Comparison of ENCODE assay signal across 13 cellular contexts in the genomic region with DNA sequence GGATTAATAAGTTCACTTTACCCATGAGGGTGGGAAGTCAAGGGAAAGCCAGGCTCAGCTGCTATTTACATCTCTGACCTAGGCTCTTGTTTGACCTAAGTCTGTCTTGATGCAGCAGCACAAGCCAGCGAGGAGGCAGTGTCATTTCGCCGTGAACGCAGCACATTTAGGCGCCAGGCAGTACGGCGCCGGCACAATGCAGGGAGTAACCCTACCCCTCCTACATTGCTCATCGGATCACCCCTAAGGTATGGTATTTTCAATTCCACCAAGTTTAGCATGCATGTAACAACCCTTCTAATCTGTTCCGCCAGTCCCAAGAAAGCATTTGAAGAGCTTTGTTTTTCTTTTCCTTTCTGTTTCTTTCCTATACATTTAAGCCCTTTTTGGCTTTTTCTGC.
DNase-seq lines count a peak whose midpoint lies in the region; ATAC-seq, FAIRE-seq and TF ChIP-seq lines count a peak whose summit lies in the region.
"Had no signal": no experiment of that assay in that cellular context is flagged by ENCODE, and none has a peak within 500 bp of the region (broad histone marks: within the 10 kb centered on the region; RNA-seq: fewer than 3 reads in every experiment).

No MANE protein-coding gene starts in this region.

- TF ChIP-seq POLR2A in GM12891 (IDR thresholded peaks at IDR 0.05; ENCODE audit: low read depth, low read length), result no peak

- H3K4me1 Mint-ChIP-seq in CD4-positive, alpha-beta T cell (ENCODE audit: low read depth), result peaks cover 57% of the 10 kb centered on the region
- peaks cover 27% of the 10 kb centered on the region for H3K4me1 Mint-ChIP-seq in activated CD4-positive, alpha-beta memory T cell treated with anti-CD3 and anti-CD28 coated beads, Interleukin-2, amount 10 ng/mL, durations not matched to agents 7 days and 5 days
- H3K4me1 Mint-ChIP-seq in endodermal cell, result no peaks in the 10 kb centered on the region

- ATAC-seq in CD4-positive, alpha-beta T cell (ENCODE audit: poor library complexity), result peak; percentile 76
- ATAC-seq in GM19328 (IDR thresholded peaks at IDR 0.05; ENCODE audit: unreplicated experiment), result no peak
- no peak for ATAC-seq in GM21825 (IDR thresholded peaks at IDR 0.05; ENCODE audit: unreplicated experiment)
- ATAC-seq: Panc1 had no signal

- intact Hi-C loops in CD4-positive, alpha-beta T cell (cut with DNase I, micrococcal nuclease), result no loop called here

- no peak overlapping the region for H3K27ac ChIP-seq in CD4-positive, alpha-beta T cell (ENCODE audit: low read depth, low read length)
- H3K27ac ChIP-seq in endodermal cell (ENCODE audit: low read depth, low read length) (no peak overlapping the region), SJCRH30 (no peak overlapping the region)
- H3K27ac ChIP-seq: BLaER1, HL-60 had no signal

- H3K9me3 ChIP-seq in CD4-positive, alpha-beta T cell (ENCODE audit: control insufficient read depth, low read length), result no peaks in the 10 kb centered on the region
- H3K9me3 ChIP-seq in endodermal cell (ENCODE audit: control insufficient read depth, low read length), result no peaks in the 10 kb centered on the region
- no peaks in the 10 kb centered on the region for H3K9me3 ChIP-seq in SJCRH30 (replicated peaks)
- H3K9me3 ChIP-seq: BLaER1 had no signal

- H3K27me3 ChIP-seq in CD4-positive, alpha-beta T cell (ENCODE audit: control insufficient read depth, insufficient read depth, low read length), result no peaks in the 10 kb centered on the region
- H3K27me3 ChIP-seq in endodermal cell (ENCODE audit: control insufficient read depth, insufficient read depth, low read length, poor library complexity, severe bottlenecking), result no peaks in the 10 kb centered on the region
- no peaks in the 10 kb centered on the region for H3K27me3 ChIP-seq in SJCRH30
- H3K27me3 ChIP-seq: BLaER1 had no signal

- no peak for TF ChIP-seq CTCF in CD4-positive, alpha-beta T cell (IDR thresholded peaks at IDR 0.05)
- TF ChIP-seq CTCF in endodermal cell (conservative IDR thresholded peaks at IDR 0.05), result no peak

- DNase-seq in CD4-positive, alpha-beta T cell, result peak in 3 of 10 experiments; percentile 11 to 29 (median 14)
- DNase-seq in GM12891 (ENCODE audit: insufficient read length, low spot score), result no peak
- peak; percentile 42 for DNase-seq in activated CD4-positive, alpha-beta memory T cell treated with anti-CD3 and anti-CD28 coated beads, Interleukin-2, amount 10 ng/mL, durations not matched to agents 7 days and 5 days
- DNase-seq in endodermal cell, result peak; percentile 45
- DNase-seq in SJCRH30, result no peak
- DNase-seq in NCI-H2107 (lab: John Stamatoyannopoulos, UW), result no peak
- DNase-seq: NCI-H446 treated with DMSO at 0.1 percent for 48 hours; stimulated activated CD4-positive, alpha-beta T cell treated with anti-CD3 and anti-CD28 coated beads, Interleukin-4, amount 100 ng/mL, for 4 hours had no signal

- 94 to 95% methylated on average over 8 to 10 of the region's 10 CpGs for WGBS in endodermal cell (ENCODE audit: insufficient coverage in 1 of 2, insufficient read length in 1 of 2), 2 experiments

- H3K36me3 Mint-ChIP-seq in CD4-positive, alpha-beta T cell (ENCODE audit: low read depth), result peaks cover 41% of the 10 kb centered on the region
- peaks cover 19% of the 10 kb centered on the region for H3K36me3 Mint-ChIP-seq in activated CD4-positive, alpha-beta memory T cell treated with anti-CD3 and anti-CD28 coated beads, Interleukin-2, amount 10 ng/mL, durations not matched to agents 7 days and 5 days (ENCODE audit: low read depth)
- H3K36me3 Mint-ChIP-seq in endodermal cell (ENCODE audit: low read depth), result peaks cover 10% of the 10 kb centered on the region

- H3K27me3 Mint-ChIP-seq in CD4-positive, alpha-beta T cell, result no peaks in the 10 kb centered on the region
- H3K27me3 Mint-ChIP-seq in activated CD4-positive, alpha-beta memory T cell treated with anti-CD3 and anti-CD28 coated beads, Interleukin-2, amount 10 ng/mL, durations not matched to agents 7 days and 5 days, result no peaks in the 10 kb centered on the region
- H3K27me3 Mint-ChIP-seq in endodermal cell (ENCODE audit: insufficient read depth), result no peaks in the 10 kb centered on the region

- H3K36me3 ChIP-seq in endodermal cell (ENCODE audit: control insufficient read depth, insufficient read depth, low read length) (peaks cover 26% of the 10 kb centered on the region), SJCRH30 (0 out of 2 replicates have a peak, but pooled peaks cover 7% of the 10 kb centered on the region)

- H3K4me3 Mint-ChIP-seq in CD4-positive, alpha-beta T cell, result peak overlapping the region; percentile 72
- peak overlapping the region; percentile 71 for H3K4me3 Mint-ChIP-seq in activated CD4-positive, alpha-beta memory T cell treated with anti-CD3 and anti-CD28 coated beads, Interleukin-2, amount 10 ng/mL, durations not matched to agents 7 days and 5 days
- no peak overlapping the region for H3K4me3 Mint-ChIP-seq in endodermal cell

- peak; percentile 38 for FAIRE-seq in GM12891 (lab: Jason Lieb, UNC)

- CTCF ChIA-PET in CD4-positive, alpha-beta T cell (lab: Charles Lee), result interaction anchor here (1.0 to 2.3 kb wide), 5 partner anchors 9 to 166 kb away, joined by 3 to 7 read pairs (median 4); a partner anchor contains a TSS
- CTCF ChIA-PET in activated CD4-positive, alpha-beta memory T cell treated with anti-CD3 and anti-CD28 coated beads, Interleukin-2, amount 10 ng/mL, durations not matched to agents 7 days and 5 days (lab: Charles Lee), result interaction anchor here (1.0 to 1.5 kb wide), 6 partner anchors 10 to 101 kb away, joined by 3 to 6 read pairs (median 3); no protein-coding TSS in a partner anchor

- H3K4me1 ChIP-seq in endodermal cell (ENCODE audit: control insufficient read depth, insufficient read depth, low read length), result no peaks in the 10 kb centered on the region
- no peaks in the 10 kb centered on the region for H3K4me1 ChIP-seq in SJCRH30
- H3K4me1 ChIP-seq: BLaER1 had no signal

- no peak overlapping the region for H3K9ac ChIP-seq in endodermal cell (ENCODE audit: extremely low read depth, low read length, poor library complexity, severe bottlenecking)
- H3K9ac ChIP-seq: BLaER1 had no signal

- H3K4me3 ChIP-seq in endodermal cell (ENCODE audit: low read length) (no peak overlapping the region), SJCRH30 (no peak overlapping the region)
- H3K4me3 ChIP-seq: BLaER1 had no signal

- peak overlapping the region; percentile 81 for H3K27ac Mint-ChIP-seq in CD4-positive, alpha-beta T cell
- H3K27ac Mint-ChIP-seq in activated CD4-positive, alpha-beta memory T cell treated with anti-CD3 and anti-CD28 coated beads, Interleukin-2, amount 10 ng/mL, durations not matched to agents 7 days and 5 days, result peak overlapping the region; percentile 81
- no peak overlapping the region for H3K27ac Mint-ChIP-seq in endodermal cell

- no peaks in the 10 kb centered on the region for H3K9me3 Mint-ChIP-seq in CD4-positive, alpha-beta T cell
- no peaks in the 10 kb centered on the region for H3K9me3 Mint-ChIP-seq in activated CD4-positive, alpha-beta memory T cell treated with anti-CD3 and anti-CD28 coated beads, Interleukin-2, amount 10 ng/mL, durations not matched to agents 7 days and 5 days
- no peaks in the 10 kb centered on the region for H3K9me3 Mint-ChIP-seq in endodermal cell

- POLR2A ChIA-PET in CD4-positive, alpha-beta T cell (lab: Charles Lee), result interaction anchor here (0.6 to 2.2 kb wide), 2 partner anchors 11 to 85 kb away, joined by 4 to 12 read pairs; no protein-coding TSS in a partner anchor
- POLR2A ChIA-PET in activated CD4-positive, alpha-beta memory T cell treated with anti-CD3 and anti-CD28 coated beads, Interleukin-2, amount 10 ng/mL, durations not matched to agents 7 days and 5 days (lab: Charles Lee), result interaction anchor here (0.8 to 2.6 kb wide), 4 partner anchors 9 to 98 kb away, joined by 3 to 20 read pairs (median 6); no protein-coding TSS in a partner anchor

TF ChIP-seq in GM12891, 5 proteins besides CTCF, POLR2A, EP300 and RAD21:
- TF ChIP-seq POLR2AphosphoS5 (IDR thresholded peaks at IDR 0.05; ENCODE audit: low read depth, low read length) (no peak), TAF1 (IDR thresholded peaks at IDR 0.05; ENCODE audit: low read depth, low read length) (no peak), SPI1 (IDR thresholded peaks at IDR 0.05; ENCODE audit: low read depth, low read length) (no peak), PAX5 (IDR thresholded peaks at IDR 0.05; ENCODE audit: insufficient read depth, low read length, severe bottlenecking) (no peak), POU2F2 (IDR thresholded peaks at IDR 0.05; ENCODE audit: low read depth, low read length) (no peak)

Comparison
In these comparisons a context has a peak if more than half of its experiments do, and no peak if none do; other contexts are left out.
1. DNase-seq: peak in activated CD4-positive, alpha-beta memory T cell treated with anti-CD3 and anti-CD28 coated beads, Interleukin-2, amount 10 ng/mL, durations not matched to agents 7 days and 5 days (single experiment) and endodermal cell (single experiment); none in GM12891 (single experiment), SJCRH30 (0 of 2) and NCI-H2107 (single experiment).